In genomic region chr2:74252036-74252435, GRCh38 we compare ENCODE assay signal across 22 cellular contexts. TPM values are rescaled to one million over a fixed set of nuclear protein-coding genes. Genes with fewer than 3 reads are reported as not detected.
DNase-seq lines count a peak whose midpoint lies in the region; ATAC-seq and TF ChIP-seq lines count a peak whose summit lies in the region.
"Had no signal": no experiment of that assay in that cellular context is flagged by ENCODE, and none has a peak within 500 bp of the region (broad histone marks: within the 10 kb centered on the region; RNA-seq: fewer than 3 reads in every experiment).

No MANE protein-coding gene starts in this region.

- H3K4me1 Mint-ChIP-seq in CD4-positive, CD25-positive, alpha-beta regulatory T cell, result peaks cover 0 to 4% (median 0%) of the 10 kb centered on the region in 4 donors
- H3K4me1 Mint-ChIP-seq in naive thymus-derived CD4-positive, alpha-beta T cell, result peaks cover 0 to 3% (median 0%) of the 10 kb centered on the region in 7 donors
- peaks cover 0 to 2% of the 10 kb centered on the region in 2 donors for H3K4me1 Mint-ChIP-seq in stimulated activated naive B cell treated with anti-CD40 and anti-IgM and Interleukin-4, amounts not matched to agents 10 μg/mL and 1 μg/mL and 100 μg/mL, for 72 hours
- no peaks in the 10 kb centered on the region for H3K4me1 Mint-ChIP-seq in endodermal cell

- intact Hi-C loops in naive thymus-derived CD4-positive, alpha-beta T cell (cut with micrococcal nuclease), result no loop called here

- no peak overlapping the region for H3K4me3 ChIP-seq in CD4-positive, CD25-positive, alpha-beta regulatory T cell (ENCODE audit: low read depth, low read length)
- no peak overlapping the region for H3K4me3 ChIP-seq in naive thymus-derived CD4-positive, alpha-beta T cell (ENCODE audit: low read length)
- no peak overlapping the region for H3K4me3 ChIP-seq in endodermal cell (ENCODE audit: low read length)
- H3K4me3 ChIP-seq: A549; BLaER1 treated with 17β-estradiol and CSF1 and Interleukin-3, amounts not matched to agents 10 nM and 100 nM; GM12878 had no signal

- no peak overlapping the region for H3K4me3 Mint-ChIP-seq in CD4-positive, CD25-positive, alpha-beta regulatory T cell
- H3K4me3 Mint-ChIP-seq in naive thymus-derived CD4-positive, alpha-beta T cell, result no peak overlapping the region
- no peak overlapping the region for H3K4me3 Mint-ChIP-seq in stimulated activated naive B cell treated with anti-CD40 and anti-IgM and Interleukin-4, amounts not matched to agents 10 μg/mL and 1 μg/mL and 100 μg/mL, for 72 hours
- no peak overlapping the region for H3K4me3 Mint-ChIP-seq in endodermal cell
- H3K4me3 Mint-ChIP-seq: B cell; CD4-positive, alpha-beta memory T cell; CD8-positive, alpha-beta memory T cell had no signal

- no peak for DNase-seq in CD4-positive, CD25-positive, alpha-beta regulatory T cell
- no peak for DNase-seq in naive thymus-derived CD4-positive, alpha-beta T cell
- DNase-seq in stimulated activated naive B cell treated with anti-CD40 and anti-IgM and Interleukin-4, amounts not matched to agents 10 μg/mL and 1 μg/mL and 100 μg/mL, for 72 hours, result no peak
- DNase-seq in endodermal cell, result no peak
- no peak for DNase-seq in stimulated activated naive CD8-positive, alpha-beta T cell treated with anti-CD3 and anti-CD28 coated beads, Interleukin-15, Interleukin-2, amounts not matched to agents 100 U/mL and 50 U/mL, for 24 hours
- DNase-seq: AML-193; CD4-positive, alpha-beta memory T cell; CD8-positive, alpha-beta memory T cell; COR-L47; DMS 273 treated with DMSO at 0.1 percent for 48 hours; DMS153; DMS53; DMS79; DND-41; EL; GDM1 had no signal

- H3K9ac ChIP-seq in endodermal cell (ENCODE audit: extremely low read depth, low read length, poor library complexity, severe bottlenecking), result no peak overlapping the region
- H3K9ac ChIP-seq: BLaER1 treated with 17β-estradiol and CSF1 and Interleukin-3, amounts not matched to agents 10 nM and 100 nM had no signal

- TF ChIP-seq CTCF in endodermal cell (conservative IDR thresholded peaks at IDR 0.05), result no peak

- no peaks in the 10 kb centered on the region for H3K9me3 Mint-ChIP-seq in CD4-positive, CD25-positive, alpha-beta regulatory T cell
- no peaks in the 10 kb centered on the region for H3K9me3 Mint-ChIP-seq in naive thymus-derived CD4-positive, alpha-beta T cell
- H3K9me3 Mint-ChIP-seq in stimulated activated naive B cell treated with anti-CD40 and anti-IgM and Interleukin-4, amounts not matched to agents 10 μg/mL and 1 μg/mL and 100 μg/mL, for 72 hours, result no peaks in the 10 kb centered on the region
- H3K9me3 Mint-ChIP-seq in endodermal cell, result no peaks in the 10 kb centered on the region
- H3K9me3 Mint-ChIP-seq: CD4-positive, alpha-beta memory T cell; CD8-positive, alpha-beta memory T cell had no signal

- H3K27me3 ChIP-seq in CD4-positive, CD25-positive, alpha-beta regulatory T cell (ENCODE audit: control insufficient read depth, insufficient read depth, low read length), result no peaks in the 10 kb centered on the region
- no peaks in the 10 kb centered on the region for H3K27me3 ChIP-seq in naive thymus-derived CD4-positive, alpha-beta T cell (ENCODE audit: control insufficient read depth in 2 of 2, insufficient read depth in 2 of 2, low read length in 2 of 2)
- H3K27me3 ChIP-seq in endodermal cell (ENCODE audit: control insufficient read depth, insufficient read depth, low read length, poor library complexity, severe bottlenecking), result no peaks in the 10 kb centered on the region
- H3K27me3 ChIP-seq: BLaER1 treated with 17β-estradiol and CSF1 and Interleukin-3, amounts not matched to agents 10 nM and 100 nM had no signal

- CTCF ChIA-PET in naive thymus-derived CD4-positive, alpha-beta T cell (lab: Charles Lee), result interaction anchor here (2.1 kb wide), 1 partner anchor 84 kb away, joined by 10 read pairs; no protein-coding TSS in a partner anchor

- 90 to 100% methylated on average over 1 to 9 of the region's 10 CpGs for WGBS in endodermal cell (ENCODE audit: insufficient coverage in 1 of 2, insufficient read length in 1 of 2), 2 experiments

- H3K27me3 Mint-ChIP-seq in CD4-positive, CD25-positive, alpha-beta regulatory T cell, result peaks cover 3% of the 10 kb centered on the region
- no peaks in the 10 kb centered on the region for H3K27me3 Mint-ChIP-seq in naive thymus-derived CD4-positive, alpha-beta T cell
- no peaks in the 10 kb centered on the region for H3K27me3 Mint-ChIP-seq in stimulated activated naive B cell treated with anti-CD40 and anti-IgM and Interleukin-4, amounts not matched to agents 10 μg/mL and 1 μg/mL and 100 μg/mL, for 72 hours
- H3K27me3 Mint-ChIP-seq in endodermal cell (ENCODE audit: insufficient read depth), result no peaks in the 10 kb centered on the region
- H3K27me3 Mint-ChIP-seq: B cell; CD4-positive, alpha-beta memory T cell had no signal

- no peak overlapping the region for H3K27ac ChIP-seq in CD4-positive, CD25-positive, alpha-beta regulatory T cell (ENCODE audit: insufficient read depth, low read length, poor library complexity, severe bottlenecking)
- H3K27ac ChIP-seq in naive thymus-derived CD4-positive, alpha-beta T cell (ENCODE audit: low read depth, low read length), result no peak overlapping the region
- H3K27ac ChIP-seq in endodermal cell (ENCODE audit: low read depth, low read length), result no peak overlapping the region
- H3K27ac ChIP-seq: 22Rv1; A549; BLaER1 treated with 17β-estradiol and CSF1 and Interleukin-3, amounts not matched to agents 10 nM and 100 nM; C4-2B had no signal

- no peak for ATAC-seq in CD4-positive, CD25-positive, alpha-beta regulatory T cell (ENCODE audit: low read depth in 2 of 2)
- peak; percentile 14 for ATAC-seq in naive thymus-derived CD4-positive, alpha-beta T cell
- no peak for ATAC-seq in stimulated activated naive B cell treated with anti-CD40 and anti-IgM and Interleukin-4, amounts not matched to agents 10 μg/mL and 1 μg/mL and 100 μg/mL, for 72 hours (replicated peaks)
- ATAC-seq in stimulated activated naive CD8-positive, alpha-beta T cell treated with anti-CD3 and anti-CD28 coated beads, Interleukin-15, Interleukin-2, amounts not matched to agents 100 U/mL and 50 U/mL, for 24 hours, result no peak
- ATAC-seq: A549, GM12878 had no signal

- POLR2A ChIA-PET in naive thymus-derived CD4-positive, alpha-beta T cell (lab: Charles Lee), result no interaction called here

- no peaks in the 10 kb centered on the region for H3K36me3 ChIP-seq in CD4-positive, CD25-positive, alpha-beta regulatory T cell (ENCODE audit: control insufficient read depth, insufficient read depth, low read length)
- peaks cover 0 to 11% (median 0%) of the 10 kb centered on the region in 3 experiments for H3K36me3 ChIP-seq in naive thymus-derived CD4-positive, alpha-beta T cell (ENCODE audit: control insufficient read depth in 2 of 3, insufficient read depth in 3 of 3, low read length in 3 of 3)
- H3K36me3 ChIP-seq in endodermal cell (ENCODE audit: control insufficient read depth, insufficient read depth, low read length), result no peaks in the 10 kb centered on the region
- H3K36me3 ChIP-seq: BLaER1 treated with 17β-estradiol and CSF1 and Interleukin-3, amounts not matched to agents 10 nM and 100 nM had no signal

- peak overlapping the region in 2 of 3 donors; percentile 60 to 63 for H3K27ac Mint-ChIP-seq in CD4-positive, CD25-positive, alpha-beta regulatory T cell
- no peak overlapping the region for H3K27ac Mint-ChIP-seq in naive thymus-derived CD4-positive, alpha-beta T cell
- peak overlapping the region; percentile 27 for H3K27ac Mint-ChIP-seq in stimulated activated naive B cell treated with anti-CD40 and anti-IgM and Interleukin-4, amounts not matched to agents 10 μg/mL and 1 μg/mL and 100 μg/mL, for 72 hours
- no peak overlapping the region for H3K27ac Mint-ChIP-seq in endodermal cell
- H3K27ac Mint-ChIP-seq: B cell had no signal

- no peaks in the 10 kb centered on the region for H3K9me3 ChIP-seq in CD4-positive, CD25-positive, alpha-beta regulatory T cell (ENCODE audit: control insufficient read depth in 2 of 2, low read length in 2 of 2)
- H3K9me3 ChIP-seq in naive thymus-derived CD4-positive, alpha-beta T cell (ENCODE audit: control insufficient read depth in 2 of 3, low read length in 3 of 3), result no peaks in the 10 kb centered on the region
- no peaks in the 10 kb centered on the region for H3K9me3 ChIP-seq in endodermal cell (ENCODE audit: control insufficient read depth, low read length)
- H3K9me3 ChIP-seq: A549; BLaER1 treated with 17β-estradiol and CSF1 and Interleukin-3, amounts not matched to agents 10 nM and 100 nM had no signal

- no peaks in the 10 kb centered on the region for H3K4me1 ChIP-seq in CD4-positive, CD25-positive, alpha-beta regulatory T cell (ENCODE audit: control insufficient read depth, insufficient read depth, low read length, poor library complexity, severe bottlenecking)
- H3K4me1 ChIP-seq in naive thymus-derived CD4-positive, alpha-beta T cell (ENCODE audit: control insufficient read depth in 2 of 2, insufficient read depth in 2 of 2, low read length in 2 of 2), result no peaks in the 10 kb centered on the region
- H3K4me1 ChIP-seq in endodermal cell (ENCODE audit: control insufficient read depth, insufficient read depth, low read length), result no peaks in the 10 kb centered on the region
- H3K4me1 ChIP-seq: A549 had no signal

- H3K36me3 Mint-ChIP-seq in CD4-positive, CD25-positive, alpha-beta regulatory T cell, result peaks cover 31% of the 10 kb centered on the region
- peaks cover 0 to 29% (median 7%) of the 10 kb centered on the region in 5 donors for H3K36me3 Mint-ChIP-seq in naive thymus-derived CD4-positive, alpha-beta T cell
- peaks cover 5 to 8% of the 10 kb centered on the region in 2 donors for H3K36me3 Mint-ChIP-seq in stimulated activated naive B cell treated with anti-CD40 and anti-IgM and Interleukin-4, amounts not matched to agents 10 μg/mL and 1 μg/mL and 100 μg/mL, for 72 hours
- no peaks in the 10 kb centered on the region for H3K36me3 Mint-ChIP-seq in endodermal cell (ENCODE audit: low read depth)

RNA-seq across cellular contexts. Expression of gene MTHFD2, which starts 53.6 kb away (rescaled TPM):
- total RNA-seq in CD4-positive, CD25-positive, alpha-beta regulatory T cell, result 48.1 TPM
- 10 to 100 TPM; 18.5 to 36.6 (median 26.5) TPM for polyA plus RNA-seq in CD4-positive, CD25-positive, alpha-beta regulatory T cell
- total RNA-seq in naive thymus-derived CD4-positive, alpha-beta T cell, result 100 to 1,000 TPM in 1 of 5 experiments, 10 to 100 TPM in 4; 14.5 to 186 (median 25.1) TPM
- polyA plus RNA-seq in naive thymus-derived CD4-positive, alpha-beta T cell, result 1 to 10 TPM; 6.8 to 8.1 TPM
- 10 to 100 TPM; 77.4 to 84.5 TPM for total RNA-seq in endodermal cell
- 104 TPM for polyA plus RNA-seq in endodermal cell (2013, experiment 1 of 2)
- 72.4 TPM for polyA plus RNA-seq in endodermal cell (2013, experiment 2 of 2)

Comparison
In these comparisons a context has a peak if more than half of its experiments do, and no peak if none do; other contexts are left out.
1. H3K27ac Mint-ChIP-seq: peak in CD4-positive, CD25-positive, alpha-beta regulatory T cell (2 of 3) and stimulated activated naive B cell treated with anti-CD40 and anti-IgM and Interleukin-4, amounts not matched to agents 10 μg/mL and 1 μg/mL and 100 μg/mL, for 72 hours (single experiment); none in naive thymus-derived CD4-positive, alpha-beta T cell (0 of 9) and endodermal cell (single experiment).